ENCODE assay signal across 1 cellular context in the genomic region with DNA sequence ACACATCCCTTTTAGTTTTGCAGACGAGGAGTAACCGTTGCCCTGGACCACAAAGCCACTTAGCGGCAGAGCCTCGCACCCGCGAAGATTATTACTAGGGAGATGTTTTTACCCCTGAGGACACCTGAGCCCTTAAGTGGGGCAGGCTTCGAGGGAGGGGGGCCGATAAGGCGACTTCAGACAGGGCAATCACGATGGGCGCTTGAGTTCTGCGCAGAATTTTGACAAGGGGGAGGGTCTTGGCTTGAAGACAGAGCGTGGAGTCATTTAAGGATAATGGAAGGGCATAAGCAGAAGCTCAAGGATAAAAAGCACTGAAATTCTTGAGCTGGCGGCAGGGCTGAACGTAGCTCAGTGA.
TF ChIP-seq lines count a peak whose summit lies in the region.

No MANE protein-coding gene starts in this region.

TF ChIP-seq in GM12878, 131 proteins besides CTCF, POLR2A, EP300 and RAD21 (continued from another document):
- TF ChIP-seq, protein P1, sequence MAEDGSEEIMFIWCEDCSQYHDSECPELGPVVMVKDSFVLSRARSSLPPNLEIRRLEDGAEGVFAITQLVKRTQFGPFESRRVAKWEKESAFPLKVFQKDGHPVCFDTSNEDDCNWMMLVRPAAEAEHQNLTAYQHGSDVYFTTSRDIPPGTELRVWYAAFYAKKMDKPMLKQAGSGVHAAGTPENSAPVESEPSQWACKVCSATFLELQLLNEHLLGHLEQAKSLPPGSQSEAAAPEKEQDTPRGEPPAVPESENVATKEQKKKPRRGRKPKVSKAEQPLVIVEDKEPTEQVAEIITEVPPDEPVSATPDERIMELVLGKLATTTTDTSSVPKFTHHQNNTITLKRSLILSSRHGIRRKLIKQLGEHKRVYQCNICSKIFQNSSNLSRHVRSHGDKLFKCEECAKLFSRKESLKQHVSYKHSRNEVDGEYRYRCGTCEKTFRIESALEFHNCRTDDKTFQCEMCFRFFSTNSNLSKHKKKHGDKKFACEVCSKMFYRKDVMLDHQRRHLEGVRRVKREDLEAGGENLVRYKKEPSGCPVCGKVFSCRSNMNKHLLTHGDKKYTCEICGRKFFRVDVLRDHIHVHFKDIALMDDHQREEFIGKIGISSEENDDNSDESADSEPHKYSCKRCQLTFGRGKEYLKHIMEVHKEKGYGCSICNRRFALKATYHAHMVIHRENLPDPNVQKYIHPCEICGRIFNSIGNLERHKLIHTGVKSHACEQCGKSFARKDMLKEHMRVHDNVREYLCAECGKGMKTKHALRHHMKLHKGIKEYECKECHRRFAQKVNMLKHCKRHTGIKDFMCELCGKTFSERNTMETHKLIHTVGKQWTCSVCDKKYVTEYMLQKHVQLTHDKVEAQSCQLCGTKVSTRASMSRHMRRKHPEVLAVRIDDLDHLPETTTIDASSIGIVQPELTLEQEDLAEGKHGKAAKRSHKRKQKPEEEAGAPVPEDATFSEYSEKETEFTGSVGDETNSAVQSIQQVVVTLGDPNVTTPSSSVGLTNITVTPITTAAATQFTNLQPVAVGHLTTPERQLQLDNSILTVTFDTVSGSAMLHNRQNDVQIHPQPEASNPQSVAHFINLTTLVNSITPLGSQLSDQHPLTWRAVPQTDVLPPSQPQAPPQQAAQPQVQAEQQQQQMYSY (CRISPR knock-in tag; IDR thresholded peaks at IDR 0.05), result no peak
- TF ChIP-seq SUZ12 (IDR thresholded peaks at IDR 0.05; ENCODE audit: unreplicated experiment), result no peak
- no peak for TF ChIP-seq NFYA (IDR thresholded peaks at IDR 0.05; ENCODE audit: borderline replicate concordance, low read depth, low read length)
- no peak for TF ChIP-seq CREM (IDR thresholded peaks at IDR 0.05; ENCODE audit: low read depth)
- no peak for TF ChIP-seq SP1 (IDR thresholded peaks at IDR 0.05; ENCODE audit: low read depth, low read length)
- no peak for TF ChIP-seq CHD1 (IDR thresholded peaks at IDR 0.05; ENCODE audit: low read depth, low read length)
